Comparison of ENCODE assay signal across 8 cellular contexts in the genomic region with DNA sequence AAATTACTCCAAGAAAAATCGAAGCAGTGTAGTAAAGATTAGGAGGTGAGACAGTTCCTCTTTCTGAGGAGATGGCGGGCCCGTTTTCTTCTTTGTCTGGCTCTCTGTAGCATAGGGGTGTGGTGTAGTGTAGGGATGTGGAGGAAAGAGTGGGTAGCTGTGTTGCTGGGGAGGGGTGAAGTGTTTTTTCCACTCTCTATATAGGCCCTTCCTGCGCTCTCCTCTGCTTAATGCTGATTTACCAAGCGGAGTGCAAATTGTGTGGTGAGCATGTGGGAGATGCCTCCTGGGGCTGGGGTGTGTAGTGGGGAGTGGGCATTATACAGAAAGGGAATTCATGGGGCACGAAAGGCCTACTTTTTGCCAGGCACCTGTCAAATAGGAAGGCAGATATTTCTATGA.
DNase-seq lines count a peak whose midpoint lies in the region; ATAC-seq, FAIRE-seq and TF ChIP-seq lines count a peak whose summit lies in the region.

No MANE protein-coding gene starts in this region.

- peak; percentile 22 for DNase-seq in activated effector memory CD4-positive, alpha-beta T cell treated with Interleukin-2 at 50 U/mL for 16 hours
- DNase-seq in stimulated activated CD4-positive, alpha-beta T cell treated with anti-CD3 and anti-CD28 coated beads, Interleukin-4, amount 100 ng/mL, for 24 hours: peak; percentile 72
- DNase-seq in dedifferentiated amniotic fluid mesenchymal stem cell (ENCODE audit: extremely low spot score) (no peak), RCC 7860 (ENCODE audit: low spot score) (no peak), GM03348 (ENCODE audit: low spot score) (no peak), psoas muscle (no peak)

- intact Hi-C loops in psoas muscle (cut with DNase I): no loop called here

- H3K27me3 ChIP-seq in psoas muscle (ENCODE audit: insufficient read depth in 3 of 3, low read length in 2 of 3): no peaks in the 10 kb centered on the region

- H3K36me3 ChIP-seq in psoas muscle (ENCODE audit: insufficient read depth in 1 of 2, low read depth in 1 of 2): no peaks in the 10 kb centered on the region

- no peak for TF ChIP-seq CTCF in psoas muscle (IDR thresholded peaks at IDR 0.05)

- no peak for FAIRE-seq in RCC 7860 (lab: Jason Lieb, UNC)

- H3K4me3 ChIP-seq in psoas muscle: no peak overlapping the region

- no peaks in the 10 kb centered on the region for H3K9me3 ChIP-seq in psoas muscle

- H3K4me1 ChIP-seq in psoas muscle: no peaks in the 10 kb centered on the region

- no peak overlapping the region for H3K27ac ChIP-seq in psoas muscle

- ATAC-seq in GM19035 (IDR thresholded peaks at IDR 0.05; ENCODE audit: unreplicated experiment) (peak; percentile 25), HG03432 (IDR thresholded peaks at IDR 0.05; ENCODE audit: unreplicated experiment) (peak; percentile 27), psoas muscle (no peak)

- WGBS in psoas muscle, 3 donors: 81 to 86% (median 82%) methylated on average over 6 of the region's 6 CpGs

Comparison
In these comparisons a context has a peak if more than half of its experiments do, and no peak if none do; other contexts are left out.
1. ATAC-seq: peak in GM19035 (single experiment) and HG03432 (single experiment); none in psoas muscle (0 of 4).
2. DNase-seq: peak in activated effector memory CD4-positive, alpha-beta T cell treated with Interleukin-2 at 50 U/mL for 16 hours (single experiment) and stimulated activated CD4-positive, alpha-beta T cell treated with anti-CD3 and anti-CD28 coated beads, Interleukin-4, amount 100 ng/mL, for 24 hours (single experiment); none in dedifferentiated amniotic fluid mesenchymal stem cell (single experiment), RCC 7860 (single experiment), GM03348 (single experiment) and psoas muscle (0 of 2).